24 cellular contexts compared by ENCODE assay signal in genomic region chr20:12860619-12861247, GRCh38.
"Had no signal": no experiment of that assay in that cellular context is flagged by ENCODE, and none has a peak within 500 bp of the region (broad histone marks: within the 10 kb centered on the region; RNA-seq: fewer than 3 reads in every experiment).

No MANE protein-coding gene starts in this region.

- H3K27ac ChIP-seq: SJCRH30, VCaP had no signal

- H3K36me3 ChIP-seq: SJCRH30 had no signal

- H3K4me3 ChIP-seq: SJCRH30 had no signal

- H3K9me3 ChIP-seq: SJCRH30 had no signal

- H3K27me3 ChIP-seq: SJCRH30 had no signal

- DNase-seq: activated CD4-positive, CD25-positive, alpha-beta regulatory T cell; activated CD8-positive, alpha-beta memory T cell treated with anti-CD3 and anti-CD28 coated beads, Interleukin-2, amount 50 U/mL, for 4 hours; activated CD8-positive, alpha-beta T cell treated with anti-CD3 and anti-CD28 coated beads for 36 hours; activated gamma-delta T cell treated with Interleukin-2 at 50 U/mL for 16 hours; activated naive CD4-positive, alpha-beta T cell treated with anti-CD3 and anti-CD28 coated beads, Interleukin-2, amount 10 ng/mL, durations not matched to agents 7 days and 5 days; activated naive CD8-positive, alpha-beta T cell treated with anti-CD3 and anti-CD28 coated beads for 36 hours; activated T-cell treated with anti-CD3 and anti-CD28 coated beads, Interleukin-2, amount 50 U/mL, for 72 hours; caudate nucleus; Kasumi-1; KBM-7; NCI-H1048; NCI-H1930; NCI-H345; NCI-H510A treated with DMSO at 0.1 percent for 48 hours; NCI-H69; NK-92 treated with Interleukin-12 subunit alpha and Interleukin-12 subunit beta, amount 100 ng/mL, for 24 hours; OCI-M1; RPMI8226; SJCRH30; SK-N-SH; T-helper 1 cell had no signal

- ATAC-seq: activated CD8-positive, alpha-beta T cell treated with anti-CD3 and anti-CD28 coated beads for 36 hours; activated T-cell treated with anti-CD3 and anti-CD28 coated beads, Interleukin-2, amount 50 U/mL, for 72 hours; Panc1; Right ventricle myocardium inferior had no signal

- H3K4me1 ChIP-seq: SJCRH30 had no signal
